Comparison of ENCODE assay signal across 24 cellular contexts in genomic region chr13:50209646-50210045, GRCh38.
DNase-seq lines count a peak whose midpoint lies in the region; ATAC-seq and TF ChIP-seq lines count a peak whose summit lies in the region.
"Had no signal": no experiment of that assay in that cellular context is flagged by ENCODE, and none has a peak within 500 bp of the region (broad histone marks: within the 10 kb centered on the region; RNA-seq: fewer than 3 reads in every experiment).

No MANE protein-coding gene starts in this region.

- no peak for TF ChIP-seq CTCF in OCI-LY3 (IDR thresholded peaks at IDR 0.05; ENCODE audit: low read depth, low read length)
- no peak for TF ChIP-seq CTCF in fibroblast of mammary gland (conservative IDR thresholded peaks at IDR 0.05; ENCODE audit: control insufficient read depth, insufficient read depth, low read depth, low read length)
- TF ChIP-seq CTCF in uterus (IDR thresholded peaks at IDR 0.05) = no peak
- TF ChIP-seq CTCF in body of pancreas (IDR thresholded peaks at IDR 0.05) = no peak

- H3K4me1 ChIP-seq in OCI-LY3 (ENCODE audit: low read length) (peaks cover 18% of the 10 kb centered on the region), uterus (no peaks in the 10 kb centered on the region), body of pancreas (no peaks in the 10 kb centered on the region)
- H3K4me1 ChIP-seq: pancreas, SJCRH30 had no signal

- ATAC-seq in HG03095 (IDR thresholded peaks at IDR 0.05; ENCODE audit: unreplicated experiment) (no peak), body of pancreas (no peak)

- no peaks in the 10 kb centered on the region for H4K20me1 ChIP-seq in OCI-LY3 (ENCODE audit: insufficient read depth, low read length)

- DNase-seq in SIG-M5 treated with dmso at 0.1 percent for 504 hours (lab: John Stamatoyannopoulos, UW; ENCODE audit: unreplicated experiment) (peak; percentile 57), SIG-M5 (lab: John Stamatoyannopoulos, UW) (no peak), fibroblast of mammary gland (ENCODE audit: low read depth) (peak; percentile 30), uterus (no peak), body of pancreas (no peak)
- no peak for DNase-seq in stimulated activated naive CD4-positive, alpha-beta T cell (lab: John Stamatoyannopoulos, UW)
- DNase-seq: 8988T; activated CD8-positive, alpha-beta memory T cell treated with anti-CD3 and anti-CD28 coated beads for 24 hours; activated naive CD4-positive, alpha-beta T cell treated with anti-CD3 and anti-CD28 coated beads, Interleukin-2, amount 10 ng/mL, durations not matched to agents 7 days and 5 days; activated T-cell treated with anti-CD3 and anti-CD28 coated beads, Interleukin-2, amount 50 U/mL, for 48 hours; HCEC 1CT; NCI-H1092; NCI-H2081 treated with DMSO at 0.1 percent for 48 hours; NCI-H510A treated with DMSO at 0.1 percent for 48 hours; stimulated activated CD4-positive, alpha-beta T cell treated with anti-CD3 and anti-CD28 coated beads, Interleukin-1b, Interleukin-23, amount 100 ng/mL, for 48 hours; stimulated activated naive CD4-positive, alpha-beta T cell treated with Interleukin-2 at 50 U/mL for 16 hours; T-helper 9 cell; trophoblast cell had no signal

- WGBS in body of pancreas, 2 donors = 81 to 85% methylated on average over 1 of the region's 1 CpG

- peak overlapping the region; percentile 89 for H3K4me2 ChIP-seq in OCI-LY3 (ENCODE audit: low read length)

- H2AFZ ChIP-seq in OCI-LY3 (ENCODE audit: low read depth, low read length) = no peak overlapping the region

- intact Hi-C loops in uterus (cut with DNase I; ENCODE audit: low total_unique reads) (no loop called here), body of pancreas (cut with DNase I) (no loop called here)

- no peaks in the 10 kb centered on the region for H3K79me2 ChIP-seq in OCI-LY3 (ENCODE audit: low read length)

- H3K27ac ChIP-seq in OCI-LY3 (ENCODE audit: low read length) (no peak overlapping the region), uterus (no peak overlapping the region), body of pancreas (no peak overlapping the region)
- H3K27ac ChIP-seq: coronary artery, pancreas had no signal

- TF ChIP-seq POLR2A in uterus (IDR thresholded peaks at IDR 0.05) (no peak), body of pancreas (IDR thresholded peaks at IDR 0.05) (no peak)

- peak overlapping the region; percentile 75 for H3K4me3 ChIP-seq in OCI-LY3 (ENCODE audit: low read length)
- H3K4me3 ChIP-seq in fibroblast of mammary gland (ENCODE audit: control insufficient read depth, low read depth, low read length) = no peak overlapping the region
- no peak overlapping the region for H3K4me3 ChIP-seq in uterus
- no peak overlapping the region for H3K4me3 ChIP-seq in body of pancreas
- H3K4me3 ChIP-seq: pancreas had no signal

- H3K27me3 ChIP-seq in OCI-LY3 (ENCODE audit: low read depth, low read length) (no peaks in the 10 kb centered on the region), uterus (no peaks in the 10 kb centered on the region), body of pancreas (no peaks in the 10 kb centered on the region)
- H3K27me3 ChIP-seq: heart right ventricle, pancreas, SJCRH30 had no signal

- peak overlapping the region; percentile 60 for H3K9ac ChIP-seq in OCI-LY3 (ENCODE audit: low read length)

- peaks cover 13% of the 10 kb centered on the region; the same call in 1 of the 2 replicates for H3K9me3 ChIP-seq in OCI-LY3 (ENCODE audit: insufficient read depth, low read length)
- peaks cover 0 to 2% of the 10 kb centered on the region in 2 donors for H3K9me3 ChIP-seq in uterus
- peaks cover 0 to 4% (median 0%) of the 10 kb centered on the region in 3 donors for H3K9me3 ChIP-seq in body of pancreas
- H3K9me3 ChIP-seq: pancreas had no signal

- H3K36me3 ChIP-seq in OCI-LY3 (replicated peaks; ENCODE audit: low read depth, low read length) (peaks cover 17% of the 10 kb centered on the region), uterus (no peaks in the 10 kb centered on the region), body of pancreas (replicated peaks in 1 of 2; ENCODE audit: insufficient read depth in 1 of 2, low read depth in 2 of 2) (no peaks in the 10 kb centered on the region)
- H3K36me3 ChIP-seq: heart right ventricle, pancreas, SJCRH30 had no signal

Comparison
In these comparisons a context has a peak if more than half of its experiments do, and no peak if none do; other contexts are left out.
1. DNase-seq: peak in SIG-M5 treated with dmso at 0.1 percent for 504 hours (single experiment) and fibroblast of mammary gland (single experiment); none in SIG-M5 (single experiment), stimulated activated naive CD4-positive, alpha-beta T cell (0 of 6), uterus (0 of 2) and body of pancreas (0 of 4).